ENCODE assay signal across 9 cellular contexts in genomic region chr1:101137144-101138126, GRCh38.
DNase-seq lines count a peak whose midpoint lies in the region; ATAC-seq, FAIRE-seq and TF ChIP-seq lines count a peak whose summit lies in the region.
"Had no signal": no experiment of that assay in that cellular context is flagged by ENCODE, and none has a peak within 500 bp of the region (broad histone marks: within the 10 kb centered on the region; RNA-seq: fewer than 3 reads in every experiment).

No MANE protein-coding gene starts in this region.

- H3K4me2 ChIP-seq in H1 (ENCODE audit: insufficient read depth in 1 of 2, low read depth in 2 of 2, low read length in 2 of 2) (peak overlapping the region; percentile 17 to 62; a peak in 2 of 4 replicates), Karpas-422 (ENCODE audit: low read depth, low read length, poor library complexity, severe bottlenecking) (no peak overlapping the region)

- H2AFZ ChIP-seq in H1 (ENCODE audit: low read length), result peak overlapping the region; percentile 74; the same call in 1 of the 2 replicates
- H2AFZ ChIP-seq in Karpas-422 (ENCODE audit: low read length), result no peak overlapping the region

- H2BK120ac ChIP-seq in H1 (replicated peaks; ENCODE audit: low read depth, low read length), result peak overlapping the region; percentile 72

- DNase-seq in A172 (ENCODE audit: low spot score), result peak; percentile 11
- peak; percentile 47 for DNase-seq in M059J (ENCODE audit: low read depth)
- DNase-seq in H1 (ENCODE audit: low read depth in 1 of 2, low spot score in 2 of 2), result no peak
- no peak for DNase-seq in NCI-H82 (lab: John Stamatoyannopoulos, UW)
- DNase-seq in C1 segment of cervical spinal cord (lab: John Stamatoyannopoulos, UW), result no peak
- DNase-seq in pons (ENCODE audit: low spot score), result no peak
- no peak for DNase-seq in Karpas-422

- H3K79me1 ChIP-seq in H1 (ENCODE audit: low read depth, low read length), result no peaks in the 10 kb centered on the region

- H3K18ac ChIP-seq in H1 (ENCODE audit: extremely low read depth, low read length), result no peak overlapping the region

- H3K9me3 ChIP-seq in H1 (ENCODE audit: insufficient read depth in 2 of 2, low read depth in 1 of 2, low read length in 1 of 2), result no peaks in the 10 kb centered on the region
- H3K9me3 ChIP-seq in Karpas-422 (ENCODE audit: low read length), result no peaks in the 10 kb centered on the region

- no peak overlapping the region for H3K14ac ChIP-seq in H1 (ENCODE audit: insufficient read length)

- ATAC-seq in GM19452 (IDR thresholded peaks at IDR 0.05; ENCODE audit: unreplicated experiment), result peak; percentile 47

- H4K20me1 ChIP-seq in H1 (replicated peaks in 1 of 2; ENCODE audit: control insufficient read depth in 1 of 2, insufficient read depth in 2 of 2, low read length in 2 of 2) (peaks cover 0 to 1% of the 10 kb centered on the region in 2 experiments), Karpas-422 (ENCODE audit: insufficient read depth, low read depth, low read length) (no peaks in the 10 kb centered on the region)

- TF ChIP-seq EP300 in H1 (IDR thresholded peaks at IDR 0.05; ENCODE audit: borderline replicate concordance in 1 of 2, low read depth in 2 of 2, low read length in 2 of 2), result no peak

- H3K27me3 ChIP-seq in H1 (replicated peaks in 1 of 4; ENCODE audit: control insufficient read depth in 3 of 4, extremely low read depth in 1 of 4, insufficient read depth in 3 of 4, low read length in 3 of 4) (no peaks in the 10 kb centered on the region), Karpas-422 (ENCODE audit: low read length) (no peaks in the 10 kb centered on the region)

- H3K4ac ChIP-seq in H1 (replicated peaks; ENCODE audit: insufficient read length, low read depth, low read length), result no peak overlapping the region

- no peak for TF ChIP-seq RAD21 in H1 (IDR thresholded peaks at IDR 0.05 in 1 of 2, conservative IDR thresholded peaks at IDR 0.05 in 1 of 2; ENCODE audit: low read depth in 2 of 2, low read length in 2 of 2)

- H3K27ac ChIP-seq in H1 (ENCODE audit: low read depth, low read length) (no peak overlapping the region), Karpas-422 (ENCODE audit: low read length) (no peak overlapping the region)
- H3K27ac ChIP-seq: VCaP had no signal

- TF ChIP-seq POLR2A in H1 (IDR thresholded peaks at IDR 0.05; ENCODE audit: control extremely low read depth in 1 of 2, low read depth in 2 of 2, low read length in 2 of 2), result no peak

- no peak overlapping the region for H4K91ac ChIP-seq in H1 (replicated peaks; ENCODE audit: insufficient read length, low read length)

- no peak overlapping the region for H2BK15ac ChIP-seq in H1 (ENCODE audit: low read length)

- H2BK20ac ChIP-seq in H1 (ENCODE audit: low read length), result no peak overlapping the region

- CTCF ChIA-PET in H1 (lab: Charles Lee; ENCODE audit: partially characterized antibody), result interaction anchor here (0.7 to 6.9 kb wide), 14 partner anchors 9 to 339 kb away, joined by 3 to 82 read pairs (median 3); no protein-coding TSS in a partner anchor

- H3K9me2 ChIP-seq in Karpas-422 (replicated peaks; ENCODE audit: insufficient read depth, low read length), result no peaks in the 10 kb centered on the region

- H3K23ac ChIP-seq in H1 (ENCODE audit: insufficient read length), result no peak overlapping the region

- H3K56ac ChIP-seq in H1 (replicated peaks; ENCODE audit: insufficient read length, low read depth, low read length), result no peak overlapping the region

- H2BK5ac ChIP-seq in H1 (ENCODE audit: low read depth, low read length), result no peak overlapping the region

- H3K36me3 ChIP-seq in H1 (ENCODE audit: control insufficient read depth in 2 of 4, insufficient read depth in 4 of 4, low read length in 3 of 4) (no peaks in the 10 kb centered on the region), Karpas-422 (ENCODE audit: insufficient read depth, low read length) (no peaks in the 10 kb centered on the region)

- H2BK12ac ChIP-seq in H1 (ENCODE audit: low read depth, low read length), result no peak overlapping the region

- no peaks in the 10 kb centered on the region for H3K79me2 ChIP-seq in H1 (ENCODE audit: control insufficient read depth in 1 of 2, insufficient read depth in 2 of 2, low read length in 2 of 2)
- no peaks in the 10 kb centered on the region for H3K79me2 ChIP-seq in Karpas-422 (ENCODE audit: low read length)

- H4K5ac ChIP-seq in H1 (ENCODE audit: insufficient read length, low read depth, low read length), result peak overlapping the region; percentile 86

- WGBS in H1 (ENCODE audit: extremely low coverage in 1 of 2, insufficient coverage in 1 of 2, insufficient read length in 1 of 2, insufficient replicate concordance in 2 of 2, low coverage in 1 of 2, low lambda C conversion rate in 2 of 2, missing lambda C conversion rate in 1 of 2), 2 experiments, result 41% methylated on average over 5 of the region's 5 CpGs; no CpG with 5 or more reads in 1 of the 2 experiments

- no peak overlapping the region for H2AK5ac ChIP-seq in H1 (ENCODE audit: low read depth, low read length)

- peaks cover 0 to 10% (median 1%) of the 10 kb centered on the region in 4 experiments; a peak in 2 of 7 replicates for H3K4me1 ChIP-seq in H1 (replicated peaks in 1 of 4; ENCODE audit: control insufficient read depth in 3 of 4, insufficient read depth in 4 of 4, low read length in 3 of 4)
- H3K4me1 ChIP-seq in Karpas-422 (ENCODE audit: low read length), result peaks cover 17% of the 10 kb centered on the region

- no peak overlapping the region for H3K9ac ChIP-seq in H1 (replicated peaks in 1 of 4; ENCODE audit: extremely low read depth in 1 of 4, low read depth in 3 of 4, low read length in 3 of 4)
- H3K9ac ChIP-seq in Karpas-422 (ENCODE audit: low read length), result no peak overlapping the region

- POLR2A ChIA-PET in H1 (lab: Charles Lee; ENCODE audit: partially characterized antibody), result no interaction called here

- H3K4me3 ChIP-seq in H1 (ENCODE audit: extremely low read depth in 1 of 4, insufficient read depth in 2 of 4, low read depth in 3 of 4, low read length in 4 of 4), result peak overlapping the region in 1 of 4 experiments; percentile 42; a peak in 1 of 8 replicates
- no peak overlapping the region for H3K4me3 ChIP-seq in Karpas-422 (ENCODE audit: low read length)

- no peaks in the 10 kb centered on the region for H3K23me2 ChIP-seq in H1 (ENCODE audit: low read depth, low read length)

- FAIRE-seq in H1 (lab: Jason Lieb, UNC), result no peak

- H4K8ac ChIP-seq in H1 (ENCODE audit: extremely low read depth, insufficient read depth, low read length), result no peak overlapping the region

- no peak for TF ChIP-seq CTCF in H1 (IDR thresholded peaks at IDR 0.05; ENCODE audit: control extremely low read depth in 1 of 3, insufficient read depth in 1 of 3, low read depth in 1 of 3, low read length in 3 of 3)

TF ChIP-seq in H1, 55 proteins besides CTCF, POLR2A, EP300 and RAD21:
- TF ChIP-seq E2F6 (IDR thresholded peaks at IDR 0.05) (no peak), ASH2L (IDR thresholded peaks at IDR 0.05; ENCODE audit: low read length) (peak; percentile 25), YY1 (IDR thresholded peaks at IDR 0.05; ENCODE audit: low read depth, low read length) (peak; percentile 12; the same call in 1 of the 2 replicates), CEBPB (IDR thresholded peaks at IDR 0.05; ENCODE audit: low read depth, low read length) (peak; percentile 43; the same call in 1 of the 2 replicates)

Comparison
In these comparisons a context has a peak if more than half of its experiments do, and no peak if none do; other contexts are left out.
1. DNase-seq: peak in A172 (single experiment) and M059J (single experiment); none in H1 (0 of 2), NCI-H82 (single experiment), C1 segment of cervical spinal cord (0 of 14), pons (single experiment) and Karpas-422 (single experiment).